7 cellular contexts compared by ENCODE assay signal in genomic region chr17:65055280-65055707, GRCh38. TPM values are rescaled to one million over a fixed set of nuclear protein-coding genes. Genes with fewer than 3 reads are reported as not detected.
DNase-seq lines count a peak whose midpoint lies in the region; ATAC-seq lines count a peak whose summit lies in the region.

No MANE protein-coding gene starts in this region.

- peak overlapping the region; percentile 93 for H3K27ac Mint-ChIP-seq in activated T-helper 1 cell treated with anti-CD3 and anti-CD28 coated beads, Interleukin-12 subunit alpha, Interleukin-12 subunit beta, Interleukin-2, Interleukin-4 antibody, amounts not matched to agents 30 ng/mL and 10 ng/mL and 1 ng/mL, durations not matched to agents 14 hours and 24 hours and 36 hours
- peak overlapping the region; percentile 93 for H3K27ac Mint-ChIP-seq in stimulated activated naive CD8-positive, alpha-beta T cell treated with anti-CD3 and anti-CD28 coated beads, Interleukin-15, Interleukin-2, amounts not matched to agents 100 ng/mL and 50 ng/mL, for 24 hours

- H3K36me3 Mint-ChIP-seq in activated T-helper 1 cell treated with anti-CD3 and anti-CD28 coated beads, Interleukin-12 subunit alpha, Interleukin-12 subunit beta, Interleukin-2, Interleukin-4 antibody, amounts not matched to agents 30 ng/mL and 10 ng/mL and 1 ng/mL, durations not matched to agents 14 hours and 24 hours and 36 hours (ENCODE audit: low read depth) = peaks cover 32% of the 10 kb centered on the region
- peaks cover 52% of the 10 kb centered on the region for H3K36me3 Mint-ChIP-seq in stimulated activated naive CD8-positive, alpha-beta T cell treated with anti-CD3 and anti-CD28 coated beads, Interleukin-15, Interleukin-2, amounts not matched to agents 100 ng/mL and 50 ng/mL, for 24 hours (ENCODE audit: low read depth)

- no peaks in the 10 kb centered on the region for H3K9me3 ChIP-seq in iPS-18a (ENCODE audit: control insufficient read depth, low read depth, low read length)

- peak; percentile 1 for ATAC-seq in GM19035 (IDR thresholded peaks at IDR 0.05; ENCODE audit: unreplicated experiment)
- ATAC-seq in HG03045 (IDR thresholded peaks at IDR 0.05; ENCODE audit: unreplicated experiment) = peak; percentile 4

- H3K4me3 Mint-ChIP-seq in activated T-helper 1 cell treated with anti-CD3 and anti-CD28 coated beads, Interleukin-12 subunit alpha, Interleukin-12 subunit beta, Interleukin-2, Interleukin-4 antibody, amounts not matched to agents 30 ng/mL and 10 ng/mL and 1 ng/mL, durations not matched to agents 14 hours and 24 hours and 36 hours = peak overlapping the region; percentile 94
- H3K4me3 Mint-ChIP-seq in stimulated activated naive CD8-positive, alpha-beta T cell treated with anti-CD3 and anti-CD28 coated beads, Interleukin-15, Interleukin-2, amounts not matched to agents 100 ng/mL and 50 ng/mL, for 24 hours = peak overlapping the region; percentile 99

- no peaks in the 10 kb centered on the region for H3K9me3 Mint-ChIP-seq in activated T-helper 1 cell treated with anti-CD3 and anti-CD28 coated beads, Interleukin-12 subunit alpha, Interleukin-12 subunit beta, Interleukin-2, Interleukin-4 antibody, amounts not matched to agents 30 ng/mL and 10 ng/mL and 1 ng/mL, durations not matched to agents 14 hours and 24 hours and 36 hours
- no peaks in the 10 kb centered on the region for H3K9me3 Mint-ChIP-seq in stimulated activated naive CD8-positive, alpha-beta T cell treated with anti-CD3 and anti-CD28 coated beads, Interleukin-15, Interleukin-2, amounts not matched to agents 100 ng/mL and 50 ng/mL, for 24 hours

- H3K4me1 ChIP-seq in iPS-18a (ENCODE audit: control insufficient read depth, low read depth, low read length) = peaks cover 21% of the 10 kb centered on the region

- peaks cover 32% of the 10 kb centered on the region for H3K4me1 Mint-ChIP-seq in activated T-helper 1 cell treated with anti-CD3 and anti-CD28 coated beads, Interleukin-12 subunit alpha, Interleukin-12 subunit beta, Interleukin-2, Interleukin-4 antibody, amounts not matched to agents 30 ng/mL and 10 ng/mL and 1 ng/mL, durations not matched to agents 14 hours and 24 hours and 36 hours (ENCODE audit: low read depth)
- H3K4me1 Mint-ChIP-seq in stimulated activated naive CD8-positive, alpha-beta T cell treated with anti-CD3 and anti-CD28 coated beads, Interleukin-15, Interleukin-2, amounts not matched to agents 100 ng/mL and 50 ng/mL, for 24 hours (ENCODE audit: low read depth) = peaks cover 59% of the 10 kb centered on the region

- H3K9ac ChIP-seq in iPS-18a (ENCODE audit: low read length) = peak overlapping the region; percentile 75

- H3K27me3 ChIP-seq in iPS-18a (ENCODE audit: control insufficient read depth, insufficient read depth, low read length) = no peaks in the 10 kb centered on the region

- no peak for DNase-seq in activated T-helper 1 cell treated with anti-CD3 and anti-CD28 coated beads, Interleukin-12 subunit alpha, Interleukin-12 subunit beta, Interleukin-2, Interleukin-4 antibody, amounts not matched to agents 30 ng/mL and 10 ng/mL and 1 ng/mL, durations not matched to agents 14 hours and 24 hours and 36 hours (ENCODE audit: low spot score)
- DNase-seq in NAMALWA (ENCODE audit: low spot score) (no peak), SHP77 (lab: John Stamatoyannopoulos, UW) (no peak)

- intact Hi-C loops in activated T-helper 1 cell treated with anti-CD3 and anti-CD28 coated beads, Interleukin-12 subunit alpha, Interleukin-12 subunit beta, Interleukin-2, Interleukin-4 antibody, amounts not matched to agents 30 ng/mL and 10 ng/mL and 1 ng/mL, durations not matched to agents 14 hours and 24 hours and 36 hours (cut with micrococcal nuclease) = loop anchor here (1.0 to 5.0 kb wide), 8 partner anchors 14 to 1247 kb away; partner anchors contain the start of genes CEP95, DDX5, LRRC37A3 and PRKCA

- peaks cover 27% of the 10 kb centered on the region for H3K36me3 ChIP-seq in iPS-18a (ENCODE audit: control insufficient read depth, low read depth, low read length)

- H3K27me3 Mint-ChIP-seq in activated T-helper 1 cell treated with anti-CD3 and anti-CD28 coated beads, Interleukin-12 subunit alpha, Interleukin-12 subunit beta, Interleukin-2, Interleukin-4 antibody, amounts not matched to agents 30 ng/mL and 10 ng/mL and 1 ng/mL, durations not matched to agents 14 hours and 24 hours and 36 hours (ENCODE audit: insufficient read depth) = peaks cover 3% of the 10 kb centered on the region
- H3K27me3 Mint-ChIP-seq in stimulated activated naive CD8-positive, alpha-beta T cell treated with anti-CD3 and anti-CD28 coated beads, Interleukin-15, Interleukin-2, amounts not matched to agents 100 ng/mL and 50 ng/mL, for 24 hours = peaks cover 3% of the 10 kb centered on the region

- H3K4me3 ChIP-seq in iPS-18a (ENCODE audit: low read length) = peak overlapping the region; percentile 78

- no peak overlapping the region for H3K27ac ChIP-seq in iPS-18a (ENCODE audit: low read length)

RNA-seq across cellular contexts. Expression of gene GNA13, which starts 1.2 kb away (rescaled TPM):
- total RNA-seq in activated T-helper 1 cell treated with anti-CD3 and anti-CD28 coated beads, Interleukin-12 subunit alpha, Interleukin-12 subunit beta, Interleukin-2, Interleukin-4 antibody, amounts not matched to agents 30 ng/mL and 10 ng/mL and 1 ng/mL, durations not matched to agents 14 hours and 24 hours and 36 hours = 52.7 and 56.3 TPM in 2 replicates
